ENCODE assay signal across 8 cellular contexts in genomic region chr2:111898703-111899514, GRCh38. TPM values are rescaled to one million over a fixed set of nuclear protein-coding genes. Genes with fewer than 3 reads are reported as not detected.
A peak's percentile ranks its signal among the peaks of the same experiment; 100 is the strongest.
DNase-seq lines count a peak whose midpoint lies in the region; ATAC-seq, FAIRE-seq and TF ChIP-seq lines count a peak whose summit lies in the region.

No MANE protein-coding gene starts in this region.

- TF ChIP-seq CTCF in endothelial cell of umbilical vein (IDR thresholded peaks at IDR 0.05; ENCODE audit: extremely low read depth in 1 of 2, insufficient read depth in 1 of 2, low read depth in 1 of 2, low read length in 2 of 2): no peak

- H3K9me1 ChIP-seq in endothelial cell of umbilical vein (replicated peaks; ENCODE audit: control insufficient read depth, extremely low read depth, insufficient read depth, low read length): no peaks in the 10 kb centered on the region

- H3K9ac ChIP-seq in BLaER1: 0 out of 2 replicates have a peak overlapping the region, but pooled peaks have one; percentile 41
- no peak overlapping the region for H3K9ac ChIP-seq in GM23248
- peak overlapping the region; percentile 87 for H3K9ac ChIP-seq in endothelial cell of umbilical vein (replicated peaks; ENCODE audit: extremely low read depth, insufficient read depth, low read length)

- H4K20me1 ChIP-seq in BLaER1: peaks cover 19% of the 10 kb centered on the region
- H4K20me1 ChIP-seq in GM23248 (ENCODE audit: insufficient read depth): no peaks in the 10 kb centered on the region
- no peaks in the 10 kb centered on the region for H4K20me1 ChIP-seq in endothelial cell of umbilical vein (replicated peaks; ENCODE audit: control insufficient read depth, extremely low read depth, insufficient read depth, low read length)

- TF ChIP-seq POLR2A in endothelial cell of umbilical vein (IDR thresholded peaks at IDR 0.05; ENCODE audit: low read depth, low read length): no peak

- no peaks in the 10 kb centered on the region for H3K36me3 Mint-ChIP-seq in activated CD4-positive, alpha-beta T cell treated with anti-CD3 and anti-CD28 coated beads, Interleukin-2, amount 10 ng/mL, durations not matched to agents 24 days and 14 days (ENCODE audit: low read depth)
- H3K36me3 Mint-ChIP-seq in natural killer cell treated with Interleukin-12 subunit alpha and Interleukin-12 subunit beta and Interleukin-15 and Interleukin-18, amount 100 ng/mL, for 72 hours: no peaks in the 10 kb centered on the region

- intact Hi-C loops in activated CD4-positive, alpha-beta T cell treated with anti-CD3 and anti-CD28 coated beads, Interleukin-2, amount 10 ng/mL, durations not matched to agents 24 days and 14 days (cut with micrococcal nuclease): loop anchor here (2.0 kb wide), 1 partner anchor 14 kb away; the partner anchor contains the start of gene ANAPC1
- intact Hi-C loops in endothelial cell of umbilical vein (cut with micrococcal nuclease): loop anchor here (1.0 kb wide), 3 partner anchors 76 to 149 kb away; no protein-coding TSS in a partner anchor

- TSS peak; percentile 69 for BruUV-seq in endothelial cell of umbilical vein (replicated peaks; lab: Mats Ljungman, UMichigan)

- dilution Hi-C loops in endothelial cell of umbilical vein (cut with MboI; ENCODE audit: extremely low pct_ligation_motif_present, low sequenced_read_pairs): no loop called here

- H3K27me3 Mint-ChIP-seq in activated CD4-positive, alpha-beta T cell treated with anti-CD3 and anti-CD28 coated beads, Interleukin-2, amount 10 ng/mL, durations not matched to agents 24 days and 14 days: peaks cover 52% of the 10 kb centered on the region
- peaks cover 0 to 16% of the 10 kb centered on the region in 2 donors for H3K27me3 Mint-ChIP-seq in natural killer cell treated with Interleukin-12 subunit alpha and Interleukin-12 subunit beta and Interleukin-15 and Interleukin-18, amount 100 ng/mL, for 72 hours

- peaks cover 14% of the 10 kb centered on the region for H3K4me1 Mint-ChIP-seq in activated CD4-positive, alpha-beta T cell treated with anti-CD3 and anti-CD28 coated beads, Interleukin-2, amount 10 ng/mL, durations not matched to agents 24 days and 14 days
- peaks cover 0 to 7% of the 10 kb centered on the region in 2 donors for H3K4me1 Mint-ChIP-seq in natural killer cell treated with Interleukin-12 subunit alpha and Interleukin-12 subunit beta and Interleukin-15 and Interleukin-18, amount 100 ng/mL, for 72 hours (ENCODE audit: low read depth in 2 of 2)

- DNase-seq in GM23248: peak; percentile 32
- peak; percentile 73 for DNase-seq in activated CD4-positive, alpha-beta T cell treated with anti-CD3 and anti-CD28 coated beads, Interleukin-2, amount 10 ng/mL, durations not matched to agents 24 days and 14 days
- DNase-seq in endothelial cell of umbilical vein (ENCODE audit: low read depth, low spot score): peak; percentile 53
- peak; percentile 61 for DNase-seq in natural killer cell treated with Interleukin-12 subunit alpha and Interleukin-12 subunit beta and Interleukin-15 and Interleukin-18, amount 100 ng/mL, for 72 hours (ENCODE audit: low spot score)
- DNase-seq in SKM-1 (lab: John Stamatoyannopoulos, UW; ENCODE audit: unreplicated experiment): no peak

- H3K4me3 Mint-ChIP-seq in activated CD4-positive, alpha-beta T cell treated with anti-CD3 and anti-CD28 coated beads, Interleukin-2, amount 10 ng/mL, durations not matched to agents 24 days and 14 days: peak overlapping the region; percentile 75
- peak overlapping the region; percentile 76 for H3K4me3 Mint-ChIP-seq in natural killer cell treated with Interleukin-12 subunit alpha and Interleukin-12 subunit beta and Interleukin-15 and Interleukin-18, amount 100 ng/mL, for 72 hours

- H3K27ac ChIP-seq in BLaER1 (no peak overlapping the region), GM23248 (no peak overlapping the region), endothelial cell of umbilical vein (ENCODE audit: insufficient read depth, low read depth, low read length) (peak overlapping the region; percentile 48)

- peaks cover 33% of the 10 kb centered on the region for H3K4me1 ChIP-seq in BLaER1
- no peaks in the 10 kb centered on the region for H3K4me1 ChIP-seq in GM23248 (ENCODE audit: insufficient read depth)
- H3K4me1 ChIP-seq in endothelial cell of umbilical vein (ENCODE audit: control insufficient read depth, extremely low read depth, insufficient read depth, low read length): peaks cover 35% of the 10 kb centered on the region

- peaks cover 70% of the 10 kb centered on the region for H3K27me3 ChIP-seq in BLaER1
- H3K27me3 ChIP-seq in GM23248 (replicated peaks; ENCODE audit: insufficient read depth): peaks cover 49% of the 10 kb centered on the region
- no peaks in the 10 kb centered on the region for H3K27me3 ChIP-seq in endothelial cell of umbilical vein (ENCODE audit: control insufficient read depth in 2 of 2, insufficient read depth in 2 of 2, low read length in 2 of 2)

- ATAC-seq in natural killer cell treated with Interleukin-12 subunit alpha and Interleukin-12 subunit beta and Interleukin-15 and Interleukin-18, amount 100 ng/mL, for 72 hours: peak; percentile 32 to 59
- ATAC-seq in HG03039 (IDR thresholded peaks at IDR 0.05; ENCODE audit: unreplicated experiment) (no peak), GM18867 (IDR thresholded peaks at IDR 0.05; ENCODE audit: unreplicated experiment) (no peak)

- in situ Hi-C loops in GM23248 (cut with MboI): loop anchor here (25.0 kb wide), 1 partner anchor 538 kb away; the partner anchor contains the start of gene RGPD8

- no peak for FAIRE-seq in endothelial cell of umbilical vein (lab: Jason Lieb, UNC)

- H2AFZ ChIP-seq in GM23248 (peak overlapping the region; percentile 62), endothelial cell of umbilical vein (ENCODE audit: low read depth, low read length) (peak overlapping the region; percentile 33)

- no peaks in the 10 kb centered on the region for H3K9me2 ChIP-seq in GM23248 (ENCODE audit: insufficient read depth)

- peaks cover 17% of the 10 kb centered on the region for H3F3A ChIP-seq in GM23248 (ENCODE audit: insufficient read depth)

- WGBS in GM23248 (ENCODE audit: low coverage in 1 of 2, low lambda C conversion rate in 2 of 2, missing lambda C conversion rate in 2 of 2), 2 experiments: 2% methylated on average over 57 to 67 of the region's 70 CpGs

- H3K79me2 ChIP-seq in GM23248 (ENCODE audit: insufficient read depth) (no peaks in the 10 kb centered on the region), endothelial cell of umbilical vein (ENCODE audit: control insufficient read depth, insufficient read depth, low read length) (peaks cover 38% of the 10 kb centered on the region)

- H3K27ac Mint-ChIP-seq in activated CD4-positive, alpha-beta T cell treated with anti-CD3 and anti-CD28 coated beads, Interleukin-2, amount 10 ng/mL, durations not matched to agents 24 days and 14 days: no peak overlapping the region
- H3K27ac Mint-ChIP-seq in natural killer cell treated with Interleukin-12 subunit alpha and Interleukin-12 subunit beta and Interleukin-15 and Interleukin-18, amount 100 ng/mL, for 72 hours: no peak overlapping the region

- CTCF ChIA-PET in endothelial cell of umbilical vein (lab: Charles Lee): interaction anchor here (0.6 to 4.7 kb wide), 17 partner anchors 11 to 177 kb away, joined by 3 to 62 read pairs (median 5); partner anchors contain the start of gene TMEM87B

- no peaks in the 10 kb centered on the region for H3K9me3 Mint-ChIP-seq in activated CD4-positive, alpha-beta T cell treated with anti-CD3 and anti-CD28 coated beads, Interleukin-2, amount 10 ng/mL, durations not matched to agents 24 days and 14 days
- H3K9me3 Mint-ChIP-seq in natural killer cell treated with Interleukin-12 subunit alpha and Interleukin-12 subunit beta and Interleukin-15 and Interleukin-18, amount 100 ng/mL, for 72 hours: no peaks in the 10 kb centered on the region

- POLR2A ChIA-PET in endothelial cell of umbilical vein (lab: Charles Lee): interaction anchor here (0.6 to 1.3 kb wide), 8 partner anchors 40 to 720 kb away, joined by 3 to 6 read pairs (median 4); no protein-coding TSS in a partner anchor

- no peaks in the 10 kb centered on the region for H3K9me3 ChIP-seq in BLaER1
- no peaks in the 10 kb centered on the region for H3K9me3 ChIP-seq in GM23248 (ENCODE audit: low read depth)
- no peaks in the 10 kb centered on the region for H3K9me3 ChIP-seq in endothelial cell of umbilical vein (replicated peaks; ENCODE audit: control insufficient read depth, insufficient read depth, low read length)

- H3K36me3 ChIP-seq in BLaER1: no peaks in the 10 kb centered on the region
- H3K36me3 ChIP-seq in GM23248 (ENCODE audit: low read depth): no peaks in the 10 kb centered on the region
- H3K36me3 ChIP-seq in endothelial cell of umbilical vein (ENCODE audit: control insufficient read depth in 2 of 2, extremely low read depth in 1 of 2, insufficient read depth in 2 of 2, low read length in 2 of 2): peaks cover 0 to 2% of the 10 kb centered on the region in 2 experiments

- H3K4me3 ChIP-seq in BLaER1 (peak overlapping the region; percentile 75), GM23248 (peak overlapping the region; percentile 70), endothelial cell of umbilical vein (replicated peaks in 1 of 3; ENCODE audit: insufficient read depth in 1 of 3, low read depth in 1 of 3, low read length in 3 of 3) (peak overlapping the region; percentile 72 to 99 (median 95))

- peak overlapping the region; percentile 91 for H3K4me2 ChIP-seq in BLaER1
- H3K4me2 ChIP-seq in GM23248 (ENCODE audit: unreplicated experiment): peak overlapping the region; percentile 36
- H3K4me2 ChIP-seq in endothelial cell of umbilical vein (ENCODE audit: insufficient read depth, low read length): peak overlapping the region; percentile 55

RNA-seq across cellular contexts. Expression of gene MERTK, which starts 0.5 kb away (rescaled TPM):
- total RNA-seq in GM23248 (2014; rRNA removed; shearing (Covaris generic)): under 0.01 TPM in 1 of 2 replicates, not detected in the other
- polyA plus RNA-seq in GM23248 (2016; fragmentation: Nextera tagmentation; extraction: Ambion mirVana): not detected in 2 replicates
- total RNA-seq in activated CD4-positive, alpha-beta T cell treated with anti-CD3 and anti-CD28 coated beads, Interleukin-2, amount 10 ng/mL, durations not matched to agents 24 days and 14 days: 0.57 and 0.63 TPM in 2 replicates
- total RNA-seq in endothelial cell of umbilical vein: 37.3 TPM in 2 replicates
- polyA plus RNA-seq in endothelial cell of umbilical vein: 38.6 and 39.6 TPM in 2 replicates
- 25.8 and 31.1 TPM in 2 replicates for polyA plus RNA-seq in endothelial cell of umbilical vein (2011; cell fraction: cytosol; rRNA removed)
- 113 and 116 TPM in 2 replicates for polyA plus RNA-seq in endothelial cell of umbilical vein (2011; cell fraction: nucleus; rRNA removed)
- 18.1 and 27.2 TPM in 2 replicates for polyA plus RNA-seq in endothelial cell of umbilical vein (2012)
- polyA minus RNA-seq in endothelial cell of umbilical vein: 53.1 and 66.4 TPM in 2 replicates
- polyA minus RNA-seq in endothelial cell of umbilical vein (2011; cell fraction: cytosol; rRNA and poly(A)+ RNA removed): not detected
- polyA minus RNA-seq in endothelial cell of umbilical vein (2011; cell fraction: nucleus; rRNA and poly(A)+ RNA removed): 53.2 and 69.2 TPM in 2 replicates
- under 1 TPM; 0.40 to 0.67 TPM for total RNA-seq in natural killer cell treated with Interleukin-12 subunit alpha and Interleukin-12 subunit beta and Interleukin-15 and Interleukin-18, amount 100 ng/mL, for 72 hours

RNA-seq across cellular contexts. Expression of gene ANAPC1, which starts 14.9 kb away (rescaled TPM):
- total RNA-seq in GM23248 (2014; rRNA removed; shearing (Covaris generic)): 26.5 and 35.7 TPM in 2 replicates
- polyA plus RNA-seq in GM23248 (2016; fragmentation: Nextera tagmentation; extraction: Ambion mirVana): 11.3 and 13.5 TPM in 2 replicates
- 129 and 133 TPM in 2 replicates for total RNA-seq in activated CD4-positive, alpha-beta T cell treated with anti-CD3 and anti-CD28 coated beads, Interleukin-2, amount 10 ng/mL, durations not matched to agents 24 days and 14 days
- 58.3 and 61.5 TPM in 2 replicates for total RNA-seq in endothelial cell of umbilical vein
- polyA plus RNA-seq in endothelial cell of umbilical vein: 18.9 and 21.9 TPM in 2 replicates
- polyA plus RNA-seq in endothelial cell of umbilical vein (2011; cell fraction: cytosol; rRNA removed): 17.6 and 18.7 TPM in 2 replicates
- 35.9 and 50.6 TPM in 2 replicates for polyA plus RNA-seq in endothelial cell of umbilical vein (2011; cell fraction: nucleus; rRNA removed)
- 20.1 and 27.6 TPM in 2 replicates for polyA plus RNA-seq in endothelial cell of umbilical vein (2012)
- polyA minus RNA-seq in endothelial cell of umbilical vein: 77.9 and 87.2 TPM in 2 replicates
- 39.4 TPM for polyA minus RNA-seq in endothelial cell of umbilical vein (2011; cell fraction: cytosol; rRNA and poly(A)+ RNA removed)
- 107 and 121 TPM in 2 replicates for polyA minus RNA-seq in endothelial cell of umbilical vein (2011; cell fraction: nucleus; rRNA and poly(A)+ RNA removed)
- total RNA-seq in natural killer cell treated with Interleukin-12 subunit alpha and Interleukin-12 subunit beta and Interleukin-15 and Interleukin-18, amount 100 ng/mL, for 72 hours: 100 to 1,000 TPM in 1 of 2 donors, 10 to 100 TPM in 1; 73.3 to 146 TPM

Comparison
In these comparisons a context has a peak if more than half of its experiments do, and no peak if none do; other contexts are left out.
1. H3K4me2 ChIP-seq: peak in every context shown above with its lines; median percentile 91 in BLaER1; 55 in endothelial cell of umbilical vein; 36 in GM23248.
2. ATAC-seq: peak in natural killer cell treated with Interleukin-12 subunit alpha and Interleukin-12 subunit beta and Interleukin-15 and Interleukin-18, amount 100 ng/mL, for 72 hours (2 of 2); none in HG03039 (single experiment) and GM18867 (single experiment).
3. RNA of gene MERTK, which starts 0.5 kb away (total RNA-seq): 37.3 TPM in endothelial cell of umbilical vein; 0.40 to 0.67 TPM in natural killer cell treated with Interleukin-12 subunit alpha and Interleukin-12 subunit beta and Interleukin-15 and Interleukin-18, amount 100 ng/mL, for 72 hours, 0.57 to 0.63 TPM in activated CD4-positive, alpha-beta T cell treated with anti-CD3 and anti-CD28 coated beads, Interleukin-2, amount 10 ng/mL, durations not matched to agents 24 days and 14 days and under 0.01 TPM in GM23248; every median in the first group is over 10 times any median in the second.
4. Peak in every context shown above with its lines, with median percentiles within 50 percentile points of each other: H3K4me3 ChIP-seq.